11 cellular contexts compared by ENCODE assay signal in genomic region chr5:11385251-11385900, GRCh38.
DNase-seq lines count a peak whose midpoint lies in the region; ATAC-seq and TF ChIP-seq lines count a peak whose summit lies in the region.
"Had no signal": no experiment of that assay in that cellular context is flagged by ENCODE, and none has a peak within 500 bp of the region (broad histone marks: within the 10 kb centered on the region; RNA-seq: fewer than 3 reads in every experiment).

No MANE protein-coding gene starts in this region.

- H3K9me3 Mint-ChIP-seq in activated naive CD4-positive, alpha-beta T cell treated with anti-CD3 and anti-CD28 coated beads, Interleukin-2, amount 10 ng/mL, durations not matched to agents 7 days and 5 days = no peaks in the 10 kb centered on the region
- H3K9me3 Mint-ChIP-seq: T-cell had no signal

- CTCF ChIA-PET in activated naive CD4-positive, alpha-beta T cell treated with anti-CD3 and anti-CD28 coated beads, Interleukin-2, amount 10 ng/mL, durations not matched to agents 7 days and 5 days (lab: Charles Lee) = no interaction called here

- H3K9me3 ChIP-seq in Peyer's patch (peaks cover 0 to 3% (median 0%) of the 10 kb centered on the region in 4 donors), iPS DF 6.9 (ENCODE audit: control insufficient read depth, insufficient read depth, low read length) (no peaks in the 10 kb centered on the region), psoas muscle (no peaks in the 10 kb centered on the region)

- peaks cover 9% of the 10 kb centered on the region for H3K4me1 Mint-ChIP-seq in activated naive CD4-positive, alpha-beta T cell treated with anti-CD3 and anti-CD28 coated beads, Interleukin-2, amount 10 ng/mL, durations not matched to agents 7 days and 5 days

- no peak overlapping the region for H3K27ac ChIP-seq in Peyer's patch
- H3K27ac ChIP-seq in iPS DF 6.9 (ENCODE audit: low read length) = no peak overlapping the region
- H3K27ac ChIP-seq in psoas muscle = no peak overlapping the region

- H3K27ac Mint-ChIP-seq in activated naive CD4-positive, alpha-beta T cell treated with anti-CD3 and anti-CD28 coated beads, Interleukin-2, amount 10 ng/mL, durations not matched to agents 7 days and 5 days = no peak overlapping the region
- H3K27ac Mint-ChIP-seq: T-cell had no signal

- intact Hi-C loops in psoas muscle (cut with DNase I) = no loop called here

- ATAC-seq in psoas muscle (no peak), GM18907 (IDR thresholded peaks at IDR 0.05; ENCODE audit: unreplicated experiment) (no peak), GM19452 (IDR thresholded peaks at IDR 0.05; ENCODE audit: unreplicated experiment) (no peak)

- H3K4me1 ChIP-seq in Peyer's patch (peaks cover 0 to 5% (median 0%) of the 10 kb centered on the region in 4 donors), iPS DF 6.9 (ENCODE audit: control insufficient read depth, insufficient read depth, low read length) (peaks cover 4% of the 10 kb centered on the region), psoas muscle (no peaks in the 10 kb centered on the region)

- H3K4me3 ChIP-seq in GM06990 (replicated peaks; ENCODE audit: low read depth, low read length) = no peak overlapping the region
- H3K4me3 ChIP-seq in Peyer's patch = peak overlapping the region in 3 of 4 donors; percentile 22 to 42 (median 32)
- H3K4me3 ChIP-seq in iPS DF 6.9 (ENCODE audit: low read length) = peak overlapping the region; percentile 47; the same call in 1 of the 2 replicates
- H3K4me3 ChIP-seq in psoas muscle = peak overlapping the region; percentile 36

- no peak for TF ChIP-seq POLR2A in Peyer's patch (IDR thresholded peaks at IDR 0.05)

- WGBS in iPS DF 6.9 (ENCODE audit: insufficient coverage, insufficient read length) = no CpG with 5 or more reads among the region's 33 CpGs
- WGBS in psoas muscle, 3 donors = 6 to 8% (median 7%) methylated on average over 31 to 33 of the region's 33 CpGs

- no peak for TF ChIP-seq CTCF in GM06990 (IDR thresholded peaks at IDR 0.05; ENCODE audit: insufficient read depth, low read length, poor library complexity, severe bottlenecking)
- TF ChIP-seq CTCF in Peyer's patch (IDR thresholded peaks at IDR 0.05) = no peak
- no peak for TF ChIP-seq CTCF in psoas muscle (IDR thresholded peaks at IDR 0.05)

- H3K27me3 Mint-ChIP-seq in activated naive CD4-positive, alpha-beta T cell treated with anti-CD3 and anti-CD28 coated beads, Interleukin-2, amount 10 ng/mL, durations not matched to agents 7 days and 5 days = peaks cover 50% of the 10 kb centered on the region

- H3K4me3 Mint-ChIP-seq in activated naive CD4-positive, alpha-beta T cell treated with anti-CD3 and anti-CD28 coated beads, Interleukin-2, amount 10 ng/mL, durations not matched to agents 7 days and 5 days = no peak overlapping the region

- no peaks in the 10 kb centered on the region; the same call in 1 of the 2 replicates for H3K27me3 ChIP-seq in GM06990 (replicated peaks; ENCODE audit: control insufficient read depth, insufficient read depth, low read length)
- no peaks in the 10 kb centered on the region for H3K27me3 ChIP-seq in Peyer's patch
- peaks cover 20% of the 10 kb centered on the region for H3K27me3 ChIP-seq in iPS DF 6.9 (ENCODE audit: control insufficient read depth, insufficient read depth, low read length)
- H3K27me3 ChIP-seq in psoas muscle (ENCODE audit: insufficient read depth in 3 of 3, low read length in 2 of 3) = peaks cover 0 to 33% (median 5%) of the 10 kb centered on the region in 3 donors

- peak; percentile 5 for DNase-seq in GM06990 (ENCODE audit: extremely low read depth, insufficient read length)
- DNase-seq in Peyer's patch = no peak
- no peak for DNase-seq in iPS DF 6.9 (ENCODE audit: low read depth, low spot score)
- no peak for DNase-seq in psoas muscle
- DNase-seq in MV-4-11 (lab: John Stamatoyannopoulos, UW) = no peak
- DNase-seq in activated naive CD4-positive, alpha-beta T cell treated with anti-CD3 and anti-CD28 coated beads, Interleukin-2, amount 10 ng/mL, durations not matched to agents 7 days and 5 days = no peak
- DNase-seq: activated gamma-delta T cell, NCI-H1048, T-cell had no signal

- no peaks in the 10 kb centered on the region for H3K36me3 ChIP-seq in GM06990 (ENCODE audit: control insufficient read depth, insufficient read depth, low read length)
- H3K36me3 ChIP-seq in Peyer's patch = no peaks in the 10 kb centered on the region
- H3K36me3 ChIP-seq in iPS DF 6.9 (ENCODE audit: control insufficient read depth, insufficient read depth, low read length) = no peaks in the 10 kb centered on the region; the same call in 1 of the 2 replicates
- H3K36me3 ChIP-seq in psoas muscle (ENCODE audit: insufficient read depth in 1 of 2, low read depth in 1 of 2) = no peaks in the 10 kb centered on the region

- H3K36me3 Mint-ChIP-seq in activated naive CD4-positive, alpha-beta T cell treated with anti-CD3 and anti-CD28 coated beads, Interleukin-2, amount 10 ng/mL, durations not matched to agents 7 days and 5 days = peaks cover 2% of the 10 kb centered on the region
- H3K36me3 Mint-ChIP-seq: T-cell had no signal
